Comparison of ENCODE assay signal across 14 cellular contexts in the genomic region with DNA sequence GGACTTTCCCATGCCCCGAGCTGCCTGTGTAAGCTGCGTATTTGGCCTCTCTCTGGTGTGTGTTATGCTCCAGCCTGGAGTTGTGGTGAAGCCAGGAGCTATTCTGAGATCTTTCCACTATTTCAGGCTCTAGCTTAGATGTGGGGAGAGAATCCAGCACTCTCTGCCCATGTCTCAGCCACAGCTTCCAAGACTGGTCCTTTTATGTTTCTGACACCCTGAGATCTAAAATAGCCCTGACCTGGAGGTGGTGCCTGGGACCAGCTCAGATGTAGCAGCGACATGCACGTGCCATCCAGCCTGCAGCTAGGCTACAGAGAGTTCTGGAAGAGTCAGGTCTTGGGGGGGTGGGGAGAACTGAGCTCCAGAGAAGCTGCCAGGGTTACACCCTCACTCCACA.
"Had no signal": no experiment of that assay in that cellular context is flagged by ENCODE, and none has a peak within 500 bp of the region (broad histone marks: within the 10 kb centered on the region; RNA-seq: fewer than 3 reads in every experiment).

No MANE protein-coding gene starts in this region.

- ATAC-seq: activated CD8-positive, alpha-beta memory T cell treated with anti-CD3 and anti-CD28 coated beads, Interleukin-2, amount 10 ng/mL, durations not matched to agents 7 days and 5 days; left lobe of liver; pancreas; stimulated activated naive CD8-positive, alpha-beta T cell treated with anti-CD3 and anti-CD28 coated beads, Interleukin-15, Interleukin-2, amounts not matched to agents 100 U/mL and 50 U/mL, for 24 hours had no signal

- H3K27ac Mint-ChIP-seq: activated CD8-positive, alpha-beta memory T cell treated with anti-CD3 and anti-CD28 coated beads, Interleukin-2, amount 10 ng/mL, durations not matched to agents 7 days and 5 days; activated T-cell treated with anti-CD3 and anti-CD28 coated beads, Interleukin-2, amount 50 U/mL, for 24 hours had no signal

- H3K36me3 ChIP-seq: pancreas, SJSA1 had no signal

- H3K4me1 Mint-ChIP-seq: neural crest cell had no signal

- H3K4me3 ChIP-seq: pancreas, SJSA1 had no signal

- H3K27ac ChIP-seq: pancreas had no signal

- H3K9me3 ChIP-seq: pancreas, SJSA1 had no signal

- DNase-seq: activated CD4-positive, alpha-beta T cell treated with anti-CD3 and anti-CD28 coated beads, Interleukin-2, amount 50 U/mL, for 48 hours; activated CD4-positive, CD25-positive, alpha-beta regulatory T cell treated with anti-CD3 and anti-CD28 coated beads, Interleukin-2, amount 50 U/mL, for 72 hours; activated CD8-positive, alpha-beta memory T cell treated with anti-CD3 and anti-CD28 coated beads, Interleukin-2, amount 10 ng/mL, durations not matched to agents 7 days and 5 days; activated T-cell treated with anti-CD3 and anti-CD28 coated beads, Interleukin-2, amount 50 U/mL, for 24 hours; mesenchymal stem cell; pancreas; stimulated activated CD4-positive, alpha-beta T cell treated with anti-CD3 and anti-CD28 coated beads, Interleukin-4, amount 100 ng/mL, for 1 hour; stimulated activated CD8-positive, alpha-beta memory T cell treated with anti-CD3 and anti-CD28 coated beads, Interleukin-4, amount 100 ng/mL, for 48 hours; stimulated activated naive CD8-positive, alpha-beta T cell treated with anti-CD3 and anti-CD28 coated beads, Interleukin-15, Interleukin-2, amounts not matched to agents 100 U/mL and 50 U/mL, for 24 hours; SW 1271 had no signal

- H3K4me3 Mint-ChIP-seq: activated CD8-positive, alpha-beta memory T cell treated with anti-CD3 and anti-CD28 coated beads, Interleukin-2, amount 10 ng/mL, durations not matched to agents 7 days and 5 days; activated T-cell treated with anti-CD3 and anti-CD28 coated beads, Interleukin-2, amount 50 U/mL, for 24 hours; neural crest cell; T-helper 2 cell treated with Interferon-gamma antibody and Interleukin-4, amounts not matched to agents 5 μg/mL and 100 μg/mL, for 36 hours had no signal

- H3K27me3 Mint-ChIP-seq: activated CD8-positive, alpha-beta memory T cell treated with anti-CD3 and anti-CD28 coated beads, Interleukin-2, amount 10 ng/mL, durations not matched to agents 7 days and 5 days; activated T-cell treated with anti-CD3 and anti-CD28 coated beads, Interleukin-2, amount 50 U/mL, for 24 hours had no signal

- H3K9me3 Mint-ChIP-seq: activated T-cell treated with anti-CD3 and anti-CD28 coated beads, Interleukin-2, amount 50 U/mL, for 24 hours; neural crest cell; T-helper 2 cell treated with Interferon-gamma antibody and Interleukin-4, amounts not matched to agents 5 μg/mL and 100 μg/mL, for 36 hours had no signal

- H3K27me3 ChIP-seq: pancreas, SJSA1 had no signal

- H3K36me3 Mint-ChIP-seq: activated CD8-positive, alpha-beta memory T cell treated with anti-CD3 and anti-CD28 coated beads, Interleukin-2, amount 10 ng/mL, durations not matched to agents 7 days and 5 days had no signal
